ENCODE assay signal across 1 cellular context in the genomic region with DNA sequence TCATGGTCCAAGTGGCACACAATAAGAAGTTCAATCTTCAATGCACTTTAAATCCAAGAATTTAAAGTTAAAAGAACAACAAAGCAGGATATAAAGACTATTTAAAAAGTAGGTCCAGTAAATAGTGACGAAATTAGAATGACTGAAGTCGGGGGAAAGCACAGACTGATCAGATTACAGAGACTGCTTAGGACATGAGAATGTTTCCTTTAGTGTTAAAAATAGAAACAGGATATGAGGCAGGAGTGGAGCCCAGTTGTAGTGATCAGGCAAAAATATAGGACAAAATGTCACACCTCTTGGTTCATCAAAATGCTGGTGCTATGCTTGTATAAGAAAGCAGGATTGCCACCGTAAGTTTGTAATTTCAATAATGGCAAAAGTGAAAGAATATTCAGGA.
TF ChIP-seq lines count a peak whose summit lies in the region.

No MANE protein-coding gene starts in this region.

TF ChIP-seq in K562, 482 proteins besides CTCF, POLR2A, EP300 and RAD21 (continued from another document):
- TF ChIP-seq, protein P1, sequence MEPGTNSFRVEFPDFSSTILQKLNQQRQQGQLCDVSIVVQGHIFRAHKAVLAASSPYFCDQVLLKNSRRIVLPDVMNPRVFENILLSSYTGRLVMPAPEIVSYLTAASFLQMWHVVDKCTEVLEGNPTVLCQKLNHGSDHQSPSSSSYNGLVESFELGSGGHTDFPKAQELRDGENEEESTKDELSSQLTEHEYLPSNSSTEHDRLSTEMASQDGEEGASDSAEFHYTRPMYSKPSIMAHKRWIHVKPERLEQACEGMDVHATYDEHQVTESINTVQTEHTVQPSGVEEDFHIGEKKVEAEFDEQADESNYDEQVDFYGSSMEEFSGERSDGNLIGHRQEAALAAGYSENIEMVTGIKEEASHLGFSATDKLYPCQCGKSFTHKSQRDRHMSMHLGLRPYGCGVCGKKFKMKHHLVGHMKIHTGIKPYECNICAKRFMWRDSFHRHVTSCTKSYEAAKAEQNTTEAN (CRISPR knock-in tag; IDR thresholded peaks at IDR 0.05) = no peak
- no peak for TF ChIP-seq KAT8 (IDR thresholded peaks at IDR 0.05; ENCODE audit: low read depth)
- TF ChIP-seq MEF2D (tag; conservative IDR thresholded peaks at IDR 0.05; ENCODE audit: low read depth) = peak; percentile 87; the same call in 1 of the 2 replicates
- peak; percentile 64 for TF ChIP-seq GABPA (tag; conservative IDR thresholded peaks at IDR 0.05; ENCODE audit: low read depth)
- TF ChIP-seq NFE2 (IDR thresholded peaks at IDR 0.05; ENCODE audit: low read depth) = peak; percentile 20
